ENCODE assay signal across 1 cellular context in the genomic region with DNA sequence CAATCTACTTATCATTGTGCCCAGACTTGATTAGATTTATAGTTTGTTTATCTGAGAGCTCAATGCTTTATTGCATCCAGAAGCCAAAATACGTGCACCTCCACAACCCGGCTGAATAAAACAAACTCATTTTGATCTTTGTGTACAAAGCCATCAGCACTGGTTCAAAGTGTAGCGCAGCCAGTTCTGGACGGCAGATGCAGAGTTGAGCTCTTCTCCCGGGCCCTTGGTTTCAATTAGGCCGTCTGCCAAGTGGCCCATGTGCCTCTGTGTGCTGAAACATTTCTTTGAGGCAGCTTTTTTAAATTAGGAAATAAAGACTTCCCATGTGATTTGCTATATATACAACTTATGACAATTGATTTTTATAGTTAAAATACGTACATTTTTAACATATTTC.
TF ChIP-seq lines count a peak whose summit lies in the region.

No MANE protein-coding gene starts in this region.

TF ChIP-seq in HepG2, 621 proteins besides CTCF, POLR2A, EP300 and RAD21 (continued from another document and continues in another):
- TF ChIP-seq, protein P1, sequence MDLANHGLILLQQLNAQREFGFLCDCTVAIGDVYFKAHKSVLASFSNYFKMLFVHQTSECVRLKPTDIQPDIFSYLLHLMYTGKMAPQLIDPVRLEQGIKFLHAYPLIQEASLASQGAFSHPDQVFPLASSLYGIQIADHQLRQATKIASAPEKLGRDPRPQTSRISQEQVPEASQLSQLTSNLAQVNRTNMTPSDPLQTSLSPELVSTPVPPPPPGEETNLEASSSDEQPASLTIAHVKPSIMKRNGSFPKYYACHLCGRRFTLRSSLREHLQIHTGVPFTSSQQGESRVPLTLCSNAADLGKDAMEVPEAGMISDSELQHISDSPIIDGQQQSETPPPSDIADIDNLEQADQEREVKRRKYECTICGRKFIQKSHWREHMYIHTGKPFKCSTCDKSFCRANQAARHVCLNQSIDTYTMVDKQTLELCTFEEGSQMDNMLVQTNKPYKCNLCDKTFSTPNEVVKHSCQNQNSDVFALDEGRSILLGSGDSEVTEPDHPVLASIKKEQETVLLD (CRISPR knock-in tag; IDR thresholded peaks at IDR 0.05; ENCODE audit: low read depth) = no peak
- TF ChIP-seq, protein P2, sequence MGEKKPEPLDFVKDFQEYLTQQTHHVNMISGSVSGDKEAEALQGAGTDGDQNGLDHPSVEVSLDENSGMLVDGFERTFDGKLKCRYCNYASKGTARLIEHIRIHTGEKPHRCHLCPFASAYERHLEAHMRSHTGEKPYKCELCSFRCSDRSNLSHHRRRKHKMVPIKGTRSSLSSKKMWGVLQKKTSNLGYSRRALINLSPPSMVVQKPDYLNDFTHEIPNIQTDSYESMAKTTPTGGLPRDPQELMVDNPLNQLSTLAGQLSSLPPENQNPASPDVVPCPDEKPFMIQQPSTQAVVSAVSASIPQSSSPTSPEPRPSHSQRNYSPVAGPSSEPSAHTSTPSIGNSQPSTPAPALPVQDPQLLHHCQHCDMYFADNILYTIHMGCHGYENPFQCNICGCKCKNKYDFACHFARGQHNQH (CRISPR knock-in tag; IDR thresholded peaks at IDR 0.05) = no peak
- TF ChIP-seq, protein P3, sequence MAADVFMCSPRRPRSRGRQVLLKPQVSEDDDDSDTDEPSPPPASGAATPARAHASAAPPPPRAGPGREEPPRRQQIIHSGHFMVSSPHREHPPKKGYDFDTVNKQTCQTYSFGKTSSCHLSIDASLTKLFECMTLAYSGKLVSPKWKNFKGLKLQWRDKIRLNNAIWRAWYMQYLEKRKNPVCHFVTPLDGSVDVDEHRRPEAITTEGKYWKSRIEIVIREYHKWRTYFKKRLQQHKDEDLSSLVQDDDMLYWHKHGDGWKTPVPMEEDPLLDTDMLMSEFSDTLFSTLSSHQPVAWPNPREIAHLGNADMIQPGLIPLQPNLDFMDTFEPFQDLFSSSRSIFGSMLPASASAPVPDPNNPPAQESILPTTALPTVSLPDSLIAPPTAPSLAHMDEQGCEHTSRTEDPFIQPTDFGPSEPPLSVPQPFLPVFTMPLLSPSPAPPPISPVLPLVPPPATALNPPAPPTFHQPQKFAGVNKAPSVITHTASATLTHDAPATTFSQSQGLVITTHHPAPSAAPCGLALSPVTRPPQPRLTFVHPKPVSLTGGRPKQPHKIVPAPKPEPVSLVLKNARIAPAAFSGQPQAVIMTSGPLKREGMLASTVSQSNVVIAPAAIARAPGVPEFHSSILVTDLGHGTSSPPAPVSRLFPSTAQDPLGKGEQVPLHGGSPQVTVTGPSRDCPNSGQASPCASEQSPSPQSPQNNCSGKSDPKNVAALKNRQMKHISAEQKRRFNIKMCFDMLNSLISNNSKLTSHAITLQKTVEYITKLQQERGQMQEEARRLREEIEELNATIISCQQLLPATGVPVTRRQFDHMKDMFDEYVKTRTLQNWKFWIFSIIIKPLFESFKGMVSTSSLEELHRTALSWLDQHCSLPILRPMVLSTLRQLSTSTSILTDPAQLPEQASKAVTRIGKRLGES (CRISPR knock-in tag; IDR thresholded peaks at IDR 0.05; ENCODE audit: borderline replicate concordance) = no peak
- no peak for TF ChIP-seq SOX6 (IDR thresholded peaks at IDR 0.05)
- TF ChIP-seq SOX6 (CRISPR knock-in tag; IDR thresholded peaks at IDR 0.05) = no peak
- TF ChIP-seq, protein P4, sequence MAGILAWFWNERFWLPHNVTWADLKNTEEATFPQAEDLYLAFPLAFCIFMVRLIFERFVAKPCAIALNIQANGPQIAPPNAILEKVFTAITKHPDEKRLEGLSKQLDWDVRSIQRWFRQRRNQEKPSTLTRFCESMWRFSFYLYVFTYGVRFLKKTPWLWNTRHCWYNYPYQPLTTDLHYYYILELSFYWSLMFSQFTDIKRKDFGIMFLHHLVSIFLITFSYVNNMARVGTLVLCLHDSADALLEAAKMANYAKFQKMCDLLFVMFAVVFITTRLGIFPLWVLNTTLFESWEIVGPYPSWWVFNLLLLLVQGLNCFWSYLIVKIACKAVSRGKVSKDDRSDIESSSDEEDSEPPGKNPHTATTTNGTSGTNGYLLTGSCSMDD (CRISPR knock-in tag; IDR thresholded peaks at IDR 0.05) = no peak
- TF ChIP-seq, protein P5, sequence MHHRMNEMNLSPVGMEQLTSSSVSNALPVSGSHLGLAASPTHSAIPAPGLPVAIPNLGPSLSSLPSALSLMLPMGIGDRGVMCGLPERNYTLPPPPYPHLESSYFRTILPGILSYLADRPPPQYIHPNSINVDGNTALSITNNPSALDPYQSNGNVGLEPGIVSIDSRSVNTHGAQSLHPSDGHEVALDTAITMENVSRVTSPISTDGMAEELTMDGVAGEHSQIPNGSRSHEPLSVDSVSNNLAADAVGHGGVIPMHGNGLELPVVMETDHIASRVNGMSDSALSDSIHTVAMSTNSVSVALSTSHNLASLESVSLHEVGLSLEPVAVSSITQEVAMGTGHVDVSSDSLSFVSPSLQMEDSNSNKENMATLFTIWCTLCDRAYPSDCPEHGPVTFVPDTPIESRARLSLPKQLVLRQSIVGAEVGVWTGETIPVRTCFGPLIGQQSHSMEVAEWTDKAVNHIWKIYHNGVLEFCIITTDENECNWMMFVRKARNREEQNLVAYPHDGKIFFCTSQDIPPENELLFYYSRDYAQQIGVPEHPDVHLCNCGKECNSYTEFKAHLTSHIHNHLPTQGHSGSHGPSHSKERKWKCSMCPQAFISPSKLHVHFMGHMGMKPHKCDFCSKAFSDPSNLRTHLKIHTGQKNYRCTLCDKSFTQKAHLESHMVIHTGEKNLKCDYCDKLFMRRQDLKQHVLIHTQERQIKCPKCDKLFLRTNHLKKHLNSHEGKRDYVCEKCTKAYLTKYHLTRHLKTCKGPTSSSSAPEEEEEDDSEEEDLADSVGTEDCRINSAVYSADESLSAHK (CRISPR knock-in tag; IDR thresholded peaks at IDR 0.05; ENCODE audit: borderline replicate concordance) = no peak
- TF ChIP-seq NFKBIZ (CRISPR knock-in tag; IDR thresholded peaks at IDR 0.05) = no peak
- TF ChIP-seq, protein P6, sequence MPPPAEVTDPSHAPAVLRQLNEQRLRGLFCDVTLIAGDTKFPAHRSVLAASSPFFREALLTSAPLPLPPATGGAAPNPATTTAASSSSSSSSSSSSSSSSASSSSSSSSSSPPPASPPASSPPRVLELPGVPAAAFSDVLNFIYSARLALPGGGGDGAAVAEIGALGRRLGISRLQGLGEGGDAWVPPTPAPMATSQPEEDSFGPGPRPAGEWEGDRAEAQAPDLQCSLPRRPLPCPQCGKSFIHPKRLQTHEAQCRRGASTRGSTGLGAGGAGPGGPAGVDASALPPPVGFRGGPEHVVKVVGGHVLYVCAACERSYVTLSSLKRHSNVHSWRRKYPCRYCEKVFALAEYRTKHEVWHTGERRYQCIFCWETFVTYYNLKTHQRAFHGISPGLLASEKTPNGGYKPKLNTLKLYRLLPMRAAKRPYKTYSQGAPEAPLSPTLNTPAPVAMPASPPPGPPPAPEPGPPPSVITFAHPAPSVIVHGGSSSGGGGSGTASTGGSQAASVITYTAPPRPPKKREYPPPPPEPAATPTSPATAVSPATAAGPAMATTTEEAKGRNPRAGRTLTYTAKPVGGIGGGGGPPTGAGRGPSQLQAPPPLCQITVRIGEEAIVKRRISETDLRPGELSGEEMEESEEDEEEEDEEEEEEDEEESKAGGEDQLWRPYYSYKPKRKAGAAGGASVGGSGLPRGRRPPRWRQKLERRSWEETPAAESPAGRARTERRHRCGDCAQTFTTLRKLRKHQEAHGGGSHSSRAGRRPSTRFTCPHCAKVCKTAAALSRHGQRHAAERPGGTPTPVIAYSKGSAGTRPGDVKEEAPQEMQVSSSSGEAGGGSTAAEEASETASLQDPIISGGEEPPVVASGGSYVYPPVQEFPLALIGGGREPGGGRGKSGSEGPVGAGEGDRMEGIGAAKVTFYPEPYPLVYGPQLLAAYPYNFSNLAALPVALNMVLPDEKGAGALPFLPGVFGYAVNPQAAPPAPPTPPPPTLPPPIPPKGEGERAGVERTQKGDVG (CRISPR knock-in tag; IDR thresholded peaks at IDR 0.05; ENCODE audit: borderline replicate concordance) = no peak
- no peak for TF ChIP-seq STAT5B (CRISPR knock-in tag; IDR thresholded peaks at IDR 0.05)
- no peak for TF ChIP-seq ZNF563 (CRISPR knock-in tag; IDR thresholded peaks at IDR 0.05)
- no peak for TF ChIP-seq GTF3A (CRISPR knock-in tag; conservative IDR thresholded peaks at IDR 0.05)
- TF ChIP-seq TSC22D2 (CRISPR knock-in tag; IDR thresholded peaks at IDR 0.05; ENCODE audit: borderline replicate concordance) = no peak
- TF ChIP-seq ERF (CRISPR knock-in tag; IDR thresholded peaks at IDR 0.05) = 0 out of 2 replicates have a peak, but pooled peaks have one; percentile 7
- TF ChIP-seq, protein P7, sequence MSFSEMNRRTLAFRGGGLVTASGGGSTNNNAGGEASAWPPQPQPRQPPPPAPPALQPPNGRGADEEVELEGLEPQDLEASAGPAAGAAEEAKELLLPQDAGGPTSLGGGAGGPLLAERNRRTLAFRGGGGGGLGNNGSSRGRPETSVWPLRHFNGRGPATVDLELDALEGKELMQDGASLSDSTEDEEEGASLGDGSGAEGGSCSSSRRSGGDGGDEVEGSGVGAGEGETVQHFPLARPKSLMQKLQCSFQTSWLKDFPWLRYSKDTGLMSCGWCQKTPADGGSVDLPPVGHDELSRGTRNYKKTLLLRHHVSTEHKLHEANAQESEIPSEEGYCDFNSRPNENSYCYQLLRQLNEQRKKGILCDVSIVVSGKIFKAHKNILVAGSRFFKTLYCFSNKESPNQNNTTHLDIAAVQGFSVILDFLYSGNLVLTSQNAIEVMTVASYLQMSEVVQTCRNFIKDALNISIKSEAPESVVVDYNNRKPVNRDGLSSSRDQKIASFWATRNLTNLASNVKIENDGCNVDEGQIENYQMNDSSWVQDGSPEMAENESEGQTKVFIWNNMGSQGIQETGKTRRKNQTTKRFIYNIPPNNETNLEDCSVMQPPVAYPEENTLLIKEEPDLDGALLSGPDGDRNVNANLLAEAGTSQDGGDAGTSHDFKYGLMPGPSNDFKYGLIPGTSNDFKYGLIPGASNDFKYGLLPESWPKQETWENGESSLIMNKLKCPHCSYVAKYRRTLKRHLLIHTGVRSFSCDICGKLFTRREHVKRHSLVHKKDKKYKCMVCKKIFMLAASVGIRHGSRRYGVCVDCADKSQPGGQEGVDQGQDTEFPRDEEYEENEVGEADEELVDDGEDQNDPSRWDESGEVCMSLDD (CRISPR knock-in tag; IDR thresholded peaks at IDR 0.05; ENCODE audit: borderline replicate concordance) = no peak
- TF ChIP-seq ZNF460 (CRISPR knock-in tag; IDR thresholded peaks at IDR 0.05; ENCODE audit: borderline replicate concordance) = no peak
- TF ChIP-seq, protein P8, sequence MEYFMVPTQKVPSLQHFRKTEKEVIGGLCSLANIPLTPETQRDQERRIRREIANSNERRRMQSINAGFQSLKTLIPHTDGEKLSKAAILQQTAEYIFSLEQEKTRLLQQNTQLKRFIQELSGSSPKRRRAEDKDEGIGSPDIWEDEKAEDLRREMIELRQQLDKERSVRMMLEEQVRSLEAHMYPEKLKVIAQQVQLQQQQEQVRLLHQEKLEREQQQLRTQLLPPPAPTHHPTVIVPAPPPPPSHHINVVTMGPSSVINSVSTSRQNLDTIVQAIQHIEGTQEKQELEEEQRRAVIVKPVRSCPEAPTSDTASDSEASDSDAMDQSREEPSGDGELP (IDR thresholded peaks at IDR 0.05; ENCODE audit: borderline replicate concordance, low read depth) = no peak
- TF ChIP-seq, protein P9, sequence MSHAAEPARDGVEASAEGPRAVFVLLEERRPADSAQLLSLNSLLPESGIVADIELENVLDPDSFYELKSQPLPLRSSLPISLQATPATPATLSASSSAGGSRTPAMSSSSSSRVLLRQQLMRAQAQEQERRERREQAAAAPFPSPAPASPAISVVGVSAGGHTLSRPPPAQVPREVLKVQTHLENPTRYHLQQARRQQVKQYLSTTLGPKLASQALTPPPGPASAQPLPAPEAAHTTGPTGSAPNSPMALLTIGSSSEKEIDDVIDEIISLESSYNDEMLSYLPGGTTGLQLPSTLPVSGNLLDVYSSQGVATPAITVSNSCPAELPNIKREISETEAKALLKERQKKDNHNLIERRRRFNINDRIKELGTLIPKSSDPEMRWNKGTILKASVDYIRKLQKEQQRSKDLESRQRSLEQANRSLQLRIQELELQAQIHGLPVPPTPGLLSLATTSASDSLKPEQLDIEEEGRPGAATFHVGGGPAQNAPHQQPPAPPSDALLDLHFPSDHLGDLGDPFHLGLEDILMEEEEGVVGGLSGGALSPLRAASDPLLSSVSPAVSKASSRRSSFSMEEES (CRISPR knock-in tag; IDR thresholded peaks at IDR 0.05) = no peak
- no peak for TF ChIP-seq LCORL (IDR thresholded peaks at IDR 0.05)
- 0 out of 2 replicates have a peak, but pooled peaks have one; percentile 26 for TF ChIP-seq LCORL (CRISPR knock-in tag; IDR thresholded peaks at IDR 0.05)
- TF ChIP-seq, protein P10, sequence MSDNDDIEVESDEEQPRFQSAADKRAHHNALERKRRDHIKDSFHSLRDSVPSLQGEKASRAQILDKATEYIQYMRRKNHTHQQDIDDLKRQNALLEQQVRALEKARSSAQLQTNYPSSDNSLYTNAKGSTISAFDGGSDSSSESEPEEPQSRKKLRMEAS (IDR thresholded peaks at IDR 0.05) = peak; percentile 25; the same call in 1 of the 2 replicates
- TF ChIP-seq GATAD2A (CRISPR knock-in tag; IDR thresholded peaks at IDR 0.05) = 0 out of 2 replicates have a peak, but pooled peaks have one; percentile 16
- TF ChIP-seq ZSCAN22 (CRISPR knock-in tag; IDR thresholded peaks at IDR 0.05) = no peak
- TF ChIP-seq, protein P11, sequence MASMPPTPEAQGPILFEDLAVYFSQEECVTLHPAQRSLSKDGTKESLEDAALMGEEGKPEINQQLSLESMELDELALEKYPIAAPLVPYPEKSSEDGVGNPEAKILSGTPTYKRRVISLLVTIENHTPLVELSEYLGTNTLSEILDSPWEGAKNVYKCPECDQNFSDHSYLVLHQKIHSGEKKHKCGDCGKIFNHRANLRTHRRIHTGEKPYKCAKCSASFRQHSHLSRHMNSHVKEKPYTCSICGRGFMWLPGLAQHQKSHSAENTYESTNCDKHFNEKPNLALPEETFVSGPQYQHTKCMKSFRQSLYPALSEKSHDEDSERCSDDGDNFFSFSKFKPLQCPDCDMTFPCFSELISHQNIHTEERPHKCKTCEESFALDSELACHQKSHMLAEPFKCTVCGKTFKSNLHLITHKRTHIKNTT (CRISPR knock-in tag; IDR thresholded peaks at IDR 0.05) = no peak
- TF ChIP-seq FOXA3 (CRISPR knock-in tag; IDR thresholded peaks at IDR 0.05) = peak; percentile 74
- no peak for TF ChIP-seq ZNF556 (CRISPR knock-in tag; IDR thresholded peaks at IDR 0.05; ENCODE audit: borderline replicate concordance)
- TF ChIP-seq, protein P12, sequence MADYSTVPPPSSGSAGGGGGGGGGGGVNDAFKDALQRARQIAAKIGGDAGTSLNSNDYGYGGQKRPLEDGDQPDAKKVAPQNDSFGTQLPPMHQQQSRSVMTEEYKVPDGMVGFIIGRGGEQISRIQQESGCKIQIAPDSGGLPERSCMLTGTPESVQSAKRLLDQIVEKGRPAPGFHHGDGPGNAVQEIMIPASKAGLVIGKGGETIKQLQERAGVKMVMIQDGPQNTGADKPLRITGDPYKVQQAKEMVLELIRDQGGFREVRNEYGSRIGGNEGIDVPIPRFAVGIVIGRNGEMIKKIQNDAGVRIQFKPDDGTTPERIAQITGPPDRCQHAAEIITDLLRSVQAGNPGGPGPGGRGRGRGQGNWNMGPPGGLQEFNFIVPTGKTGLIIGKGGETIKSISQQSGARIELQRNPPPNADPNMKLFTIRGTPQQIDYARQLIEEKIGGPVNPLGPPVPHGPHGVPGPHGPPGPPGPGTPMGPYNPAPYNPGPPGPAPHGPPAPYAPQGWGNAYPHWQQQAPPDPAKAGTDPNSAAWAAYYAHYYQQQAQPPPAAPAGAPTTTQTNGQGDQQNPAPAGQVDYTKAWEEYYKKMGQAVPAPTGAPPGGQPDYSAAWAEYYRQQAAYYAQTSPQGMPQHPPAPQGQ (CRISPR knock-in tag; IDR thresholded peaks at IDR 0.05; ENCODE audit: borderline replicate concordance) = no peak
